8 cellular contexts compared by ENCODE assay signal in genomic region chr2:179553382-179553781, GRCh38.
"Had no signal": no experiment of that assay in that cellular context is flagged by ENCODE, and none has a peak within 500 bp of the region (broad histone marks: within the 10 kb centered on the region; RNA-seq: fewer than 3 reads in every experiment).

No MANE protein-coding gene starts in this region.

- ATAC-seq: GM12878 had no signal

- DNase-seq: GDM1, GF-D8 had no signal

- FAIRE-seq: G401.6, GM12878, GM12891, GM12892, GM18507, GM19239 had no signal

- H3K4me3 ChIP-seq: GM12878 had no signal
